Comparison of ENCODE assay signal across 30 cellular contexts in genomic region chr3:86801921-86802320, GRCh38.
DNase-seq lines count a peak whose midpoint lies in the region; ATAC-seq, FAIRE-seq and TF ChIP-seq lines count a peak whose summit lies in the region.
"Had no signal": no experiment of that assay in that cellular context is flagged by ENCODE, and none has a peak within 500 bp of the region (broad histone marks: within the 10 kb centered on the region; RNA-seq: fewer than 3 reads in every experiment).

No MANE protein-coding gene starts in this region.

- no peak overlapping the region for H2AFZ ChIP-seq in fibroblast of lung (ENCODE audit: low read length)
- no peak overlapping the region for H2AFZ ChIP-seq in osteoblast (ENCODE audit: low read length)
- H2AFZ ChIP-seq: GM23338, hepatocyte had no signal

- no peak overlapping the region for H3K9ac ChIP-seq in fibroblast of lung (ENCODE audit: insufficient read depth, low read length)

- H3K4me1 ChIP-seq in SJSA1 (replicated peaks) = peaks cover 9% of the 10 kb centered on the region; the same call in 1 of the 2 replicates
- no peaks in the 10 kb centered on the region for H3K4me1 ChIP-seq in fibroblast of lung (ENCODE audit: control insufficient read depth, extremely low read depth, insufficient read depth, low read length)
- H3K4me1 ChIP-seq in osteoblast (ENCODE audit: insufficient read depth, low read length) = peaks cover 20% of the 10 kb centered on the region
- H3K4me1 ChIP-seq: ascending aorta, gastrocnemius medialis, psoas muscle had no signal

- H3K27ac ChIP-seq in SJSA1 = peak overlapping the region; percentile 30
- H3K27ac ChIP-seq in fibroblast of lung (ENCODE audit: insufficient read depth, low read length) = no peak overlapping the region
- H3K27ac ChIP-seq in osteoblast (ENCODE audit: low read depth, low read length) = peak overlapping the region; percentile 65
- H3K27ac ChIP-seq: ascending aorta, C4-2B, epithelial cell of prostate, gastrocnemius medialis, hepatocyte, HL-60, neutrophil, psoas muscle, RWPE1, tibial artery had no signal

- H3K4me2 ChIP-seq in fibroblast of lung (ENCODE audit: extremely low read depth, insufficient read depth, low read length) = no peak overlapping the region
- no peak overlapping the region for H3K4me2 ChIP-seq in osteoblast (ENCODE audit: insufficient read depth, low read length)
- H3K4me2 ChIP-seq: GM23338, hepatocyte had no signal

- no peak for TF ChIP-seq CTCF in fibroblast of lung (conservative IDR thresholded peaks at IDR 0.05 in 1 of 2, IDR thresholded peaks at IDR 0.05 in 1 of 2; ENCODE audit: low read depth in 1 of 2, low read length in 2 of 2)
- no peak for TF ChIP-seq CTCF in osteoblast (IDR thresholded peaks at IDR 0.05; ENCODE audit: extremely low read depth, low read depth, low read length)

- H3K79me2 ChIP-seq in fibroblast of lung (ENCODE audit: control insufficient read depth, insufficient read depth, low read length) = no peaks in the 10 kb centered on the region
- H3K79me2 ChIP-seq in osteoblast (ENCODE audit: insufficient read depth, low read length) = no peaks in the 10 kb centered on the region
- H3K79me2 ChIP-seq: hepatocyte had no signal

- no peaks in the 10 kb centered on the region for H4K20me1 ChIP-seq in fibroblast of lung (ENCODE audit: control insufficient read depth, extremely low read depth, insufficient read depth, low read length)
- H4K20me1 ChIP-seq in osteoblast (ENCODE audit: insufficient read depth, low read length) = no peaks in the 10 kb centered on the region

- DNase-seq in EH (ENCODE audit: low read depth) (peak; percentile 74), SJSA1 (ENCODE audit: low read depth in 1 of 2, low spot score in 2 of 2) (no peak), fibroblast of lung (ENCODE audit: low read depth in 2 of 2) (peak; percentile 57 to 75), osteoblast (ENCODE audit: insufficient read length, low spot score, missing footprints) (no peak), frontal cortex (ENCODE audit: low spot score in 2 of 2) (no peak), GM12892 (ENCODE audit: insufficient read length) (no peak)
- DNase-seq: activated CD4-positive, alpha-beta memory T cell treated with anti-CD3 and anti-CD28 coated beads, Interleukin-2, amount 10 ng/mL, durations not matched to agents 7 days and 5 days; activated CD4-positive, alpha-beta T cell treated with anti-CD3 and anti-CD28 coated beads for 1 hour; cerebellar nuclear complex; DND-41; effector CD4-positive, alpha-beta T cell; gastrocnemius medialis; left colon; NCI-H146; NCI-H2107; psoas muscle; stimulated activated naive CD8-positive, alpha-beta T cell treated with anti-CD3 and anti-CD28 coated beads, Interleukin-15, Interleukin-2, amounts not matched to agents 100 U/mL and 50 U/mL, for 24 hours; T-helper 17 cell; tibial artery had no signal

- H3K4me3 ChIP-seq in SJSA1 (no peak overlapping the region), fibroblast of lung (replicated peaks in 1 of 4; ENCODE audit: control extremely low read depth in 1 of 4, insufficient read depth in 1 of 4, low read depth in 3 of 4, low read length in 4 of 4) (no peak overlapping the region), osteoblast (ENCODE audit: insufficient read depth, low read length) (no peak overlapping the region)
- H3K4me3 ChIP-seq: ascending aorta, gastrocnemius medialis, GM23338, hepatocyte, psoas muscle, tibial artery had no signal

- TF ChIP-seq POLR2A in GM12892 (IDR thresholded peaks at IDR 0.05; ENCODE audit: low read depth, low read length) = no peak

- H3K9me3 ChIP-seq in SJSA1 (replicated peaks) (0 out of 2 replicates have a peak, but pooled peaks cover 2% of the 10 kb centered on the region), fibroblast of lung (ENCODE audit: control insufficient read depth, insufficient read depth, low read depth, low read length) (no peaks in the 10 kb centered on the region), osteoblast (ENCODE audit: low read depth, low read length) (no peaks in the 10 kb centered on the region)
- H3K9me3 ChIP-seq: ascending aorta, gastrocnemius medialis, neutrophil, psoas muscle, tibial artery had no signal

- no peak for FAIRE-seq in frontal cortex (lab: Jason Lieb, UNC)
- no peak for FAIRE-seq in GM12892 (lab: Jason Lieb, UNC)
- FAIRE-seq: GM12891 had no signal

- H3K36me3 ChIP-seq in SJSA1 = no peaks in the 10 kb centered on the region
- no peaks in the 10 kb centered on the region for H3K36me3 ChIP-seq in fibroblast of lung (ENCODE audit: control insufficient read depth, insufficient read depth, low read length)
- H3K36me3 ChIP-seq in osteoblast (ENCODE audit: insufficient read depth, low read length) = no peaks in the 10 kb centered on the region
- H3K36me3 ChIP-seq: ascending aorta, gastrocnemius medialis, neutrophil, tibial artery had no signal

- ATAC-seq in HG03439 (IDR thresholded peaks at IDR 0.05; ENCODE audit: unreplicated experiment) = no peak
- ATAC-seq: activated naive CD4-positive, alpha-beta T cell treated with anti-CD3 and anti-CD28 coated beads, Interleukin-2, amount 50 U/mL, for 72 hours; gastrocnemius medialis; GM23338; left colon; psoas muscle; stimulated activated naive CD8-positive, alpha-beta T cell treated with anti-CD3 and anti-CD28 coated beads, Interleukin-15, Interleukin-2, amounts not matched to agents 100 U/mL and 50 U/mL, for 24 hours; T-helper 17 cell had no signal

- no peaks in the 10 kb centered on the region for H3K27me3 ChIP-seq in SJSA1 (replicated peaks)
- no peaks in the 10 kb centered on the region for H3K27me3 ChIP-seq in fibroblast of lung (ENCODE audit: control insufficient read depth, insufficient read depth, low read length)
- H3K27me3 ChIP-seq in osteoblast (ENCODE audit: insufficient read depth, low read length) = no peaks in the 10 kb centered on the region
- H3K27me3 ChIP-seq: ascending aorta, gastrocnemius medialis, hepatocyte, neutrophil, tibial artery had no signal

Comparison
In these comparisons a context has a peak if more than half of its experiments do, and no peak if none do; other contexts are left out.
1. DNase-seq: peak in EH (single experiment) and fibroblast of lung (2 of 2); none in SJSA1 (0 of 2), osteoblast (single experiment), frontal cortex (0 of 2) and GM12892 (single experiment).